ENCODE assay signal across 27 cellular contexts in genomic region chr1:6688001-6688400, GRCh38. TPM values are rescaled to one million over a fixed set of nuclear protein-coding genes. Genes with fewer than 3 reads are reported as not detected.
DNase-seq lines count a peak whose midpoint lies in the region; ATAC-seq and TF ChIP-seq lines count a peak whose summit lies in the region.
"Had no signal": no experiment of that assay in that cellular context is flagged by ENCODE, and none has a peak within 500 bp of the region (broad histone marks: within the 10 kb centered on the region; RNA-seq: fewer than 3 reads in every experiment).

No MANE protein-coding gene starts in this region.

- peak; percentile 52; the same call in 1 of the 3 replicates for ATAC-seq in SK-N-SH treated with all-trans-retinoic acid at 6 μM for 48 hours
- ATAC-seq in body of pancreas, result no peak
- ATAC-seq: heart left ventricle; sciatic nerve; stimulated activated naive B cell treated with anti-CD40 and anti-IgM and Interleukin-4, amounts not matched to agents 10 μg/mL and 1 μg/mL and 100 μg/mL, for 72 hours had no signal

- no peaks in the 10 kb centered on the region for H3K27me3 ChIP-seq in thyroid gland
- no peaks in the 10 kb centered on the region for H3K27me3 ChIP-seq in body of pancreas
- H3K27me3 ChIP-seq: heart left ventricle, suprapubic skin had no signal

- DNase-seq in EL, result peak; percentile 38
- peak; percentile 68 for DNase-seq in dermis blood vessel endothelial cell
- peak; percentile 51 to 71 for DNase-seq in lung microvascular endothelial cell (ENCODE audit: low read depth in 2 of 2)
- no peak for DNase-seq in thyroid gland
- DNase-seq in NCI-H748 treated with DMSO at 0.1 percent for 48 hours (lab: John Stamatoyannopoulos, UW), result no peak
- no peak for DNase-seq in body of pancreas
- no peak for DNase-seq in NCI-H1417 treated with DMSO at 0.1 percent for 48 hours (lab: John Stamatoyannopoulos, UW)
- DNase-seq: 8988T; activated CD4-positive, alpha-beta T cell treated with anti-CD3 and anti-CD28 coated beads, Interleukin-2, amount 10 ng/mL, durations not matched to agents 24 days and 14 days; activated naive CD4-positive, alpha-beta T cell; activated T-cell treated with anti-CD3 and anti-CD28 coated beads, Interleukin-2, amount 50 U/mL, for 48 hours; CD4-positive, alpha-beta T cell; central memory CD4-positive, alpha-beta T cell; heart left ventricle; mammary epithelial cell; NCI-H1092 treated with DMSO at 0.1 percent for 48 hours; NCI-H1930; NCI-H524; posterior cingulate gyrus; SHP77; stimulated activated naive B cell treated with anti-CD40 and anti-IgM and Interleukin-4, amounts not matched to agents 10 μg/mL and 1 μg/mL and 100 μg/mL, for 72 hours; SW 1271; T-helper 9 cell; WERI-Rb-1 had no signal

- no peak overlapping the region for H3K27ac ChIP-seq in thyroid gland
- no peak overlapping the region for H3K27ac ChIP-seq in body of pancreas
- H3K27ac ChIP-seq: heart left ventricle, suprapubic skin, WERI-Rb-1 had no signal

- no peaks in the 10 kb centered on the region for H3K36me3 ChIP-seq in thyroid gland
- no peaks in the 10 kb centered on the region for H3K36me3 ChIP-seq in body of pancreas (replicated peaks in 1 of 2; ENCODE audit: insufficient read depth in 1 of 2, low read depth in 2 of 2)
- H3K36me3 ChIP-seq: suprapubic skin, WERI-Rb-1 had no signal

- intact Hi-C loops in thyroid gland (cut with DNase I), result no loop called here
- intact Hi-C loops in body of pancreas (cut with DNase I), result no loop called here

- TF ChIP-seq POLR2A in thyroid gland (IDR thresholded peaks at IDR 0.05) (no peak), body of pancreas (IDR thresholded peaks at IDR 0.05) (no peak)

- no peaks in the 10 kb centered on the region for H3K4me1 ChIP-seq in thyroid gland
- H3K4me1 ChIP-seq in body of pancreas, result no peaks in the 10 kb centered on the region
- H3K4me1 ChIP-seq: suprapubic skin had no signal

- TF ChIP-seq CTCF in thyroid gland (IDR thresholded peaks at IDR 0.05), result no peak
- TF ChIP-seq CTCF in body of pancreas (IDR thresholded peaks at IDR 0.05), result no peak

- H3K4me3 ChIP-seq in thyroid gland (replicated peaks in 1 of 3) (no peak overlapping the region), body of pancreas (no peak overlapping the region)
- H3K4me3 ChIP-seq: heart left ventricle, suprapubic skin had no signal

- H3K9me3 ChIP-seq in thyroid gland, result no peaks in the 10 kb centered on the region
- no peaks in the 10 kb centered on the region for H3K9me3 ChIP-seq in body of pancreas
- H3K9me3 ChIP-seq: heart left ventricle, suprapubic skin had no signal

- 81 to 88% methylated on average over 1 of the region's 1 CpG for WGBS in thyroid gland, 2 donors
- 71 to 77% methylated on average over 1 of the region's 1 CpG for WGBS in body of pancreas, 2 donors

TF ChIP-seq in SK-N-SH treated with all-trans-retinoic acid at 6 μM for 48 hours, 23 proteins besides CTCF, POLR2A, EP300 and RAD21:
- TF ChIP-seq ZC3H10 (CRISPR knock-in tag; IDR thresholded peaks at IDR 0.05) (no peak), BACH2 (CRISPR knock-in tag; IDR thresholded peaks at IDR 0.05; ENCODE audit: borderline replicate concordance) (no peak), ZNF70 (CRISPR knock-in tag; IDR thresholded peaks at IDR 0.05) (no peak), SNAI2 (CRISPR knock-in tag; IDR thresholded peaks at IDR 0.05) (no peak), PPARA (CRISPR knock-in tag; IDR thresholded peaks at IDR 0.05; ENCODE audit: borderline replicate concordance) (no peak), ZNF565 (CRISPR knock-in tag; conservative IDR thresholded peaks at IDR 0.05; ENCODE audit: low read depth) (no peak), RARB (CRISPR knock-in tag; IDR thresholded peaks at IDR 0.05) (no peak)
- TF ChIP-seq, protein P1, sequence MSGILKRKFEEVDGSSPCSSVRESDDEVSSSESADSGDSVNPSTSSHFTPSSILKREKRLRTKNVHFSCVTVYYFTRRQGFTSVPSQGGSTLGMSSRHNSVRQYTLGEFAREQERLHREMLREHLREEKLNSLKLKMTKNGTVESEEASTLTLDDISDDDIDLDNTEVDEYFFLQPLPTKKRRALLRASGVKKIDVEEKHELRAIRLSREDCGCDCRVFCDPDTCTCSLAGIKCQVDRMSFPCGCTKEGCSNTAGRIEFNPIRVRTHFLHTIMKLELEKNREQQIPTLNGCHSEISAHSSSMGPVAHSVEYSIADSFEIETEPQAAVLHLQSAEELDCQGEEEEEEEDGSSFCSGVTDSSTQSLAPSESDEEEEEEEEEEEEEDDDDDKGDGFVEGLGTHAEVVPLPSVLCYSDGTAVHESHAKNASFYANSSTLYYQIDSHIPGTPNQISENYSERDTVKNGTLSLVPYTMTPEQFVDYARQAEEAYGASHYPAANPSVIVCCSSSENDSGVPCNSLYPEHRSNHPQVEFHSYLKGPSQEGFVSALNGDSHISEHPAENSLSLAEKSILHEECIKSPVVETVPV (CRISPR knock-in tag; IDR thresholded peaks at IDR 0.05), result no peak
TF ChIP-seq in SK-N-SH treated with all-trans-retinoic acid at 6 μM for 48 hours: peak in this region for 0.

RNA-seq across cellular contexts. Expression of gene DNAJC11, which starts 13.6 kb away (rescaled TPM):
- total RNA-seq in dermis blood vessel endothelial cell, result 38.6 and 52.1 TPM in 2 replicates
- 32.5 and 41.1 TPM in 2 replicates for total RNA-seq in lung microvascular endothelial cell
- 10 to 100 TPM; 28.2 to 45.5 (median 35.9) TPM for total RNA-seq in thyroid gland
- total RNA-seq in body of pancreas, result 10 to 100 TPM; 16.1 to 88.3 TPM

Comparison
In these comparisons a context has a peak if more than half of its experiments do, and no peak if none do; other contexts are left out.
1. DNase-seq: peak in EL (single experiment), dermis blood vessel endothelial cell (single experiment) and lung microvascular endothelial cell (2 of 2); none in thyroid gland (0 of 2), NCI-H748 treated with DMSO at 0.1 percent for 48 hours (single experiment), body of pancreas (0 of 4) and NCI-H1417 treated with DMSO at 0.1 percent for 48 hours (single experiment).